ENCODE assay signal across 23 cellular contexts in the genomic region with DNA sequence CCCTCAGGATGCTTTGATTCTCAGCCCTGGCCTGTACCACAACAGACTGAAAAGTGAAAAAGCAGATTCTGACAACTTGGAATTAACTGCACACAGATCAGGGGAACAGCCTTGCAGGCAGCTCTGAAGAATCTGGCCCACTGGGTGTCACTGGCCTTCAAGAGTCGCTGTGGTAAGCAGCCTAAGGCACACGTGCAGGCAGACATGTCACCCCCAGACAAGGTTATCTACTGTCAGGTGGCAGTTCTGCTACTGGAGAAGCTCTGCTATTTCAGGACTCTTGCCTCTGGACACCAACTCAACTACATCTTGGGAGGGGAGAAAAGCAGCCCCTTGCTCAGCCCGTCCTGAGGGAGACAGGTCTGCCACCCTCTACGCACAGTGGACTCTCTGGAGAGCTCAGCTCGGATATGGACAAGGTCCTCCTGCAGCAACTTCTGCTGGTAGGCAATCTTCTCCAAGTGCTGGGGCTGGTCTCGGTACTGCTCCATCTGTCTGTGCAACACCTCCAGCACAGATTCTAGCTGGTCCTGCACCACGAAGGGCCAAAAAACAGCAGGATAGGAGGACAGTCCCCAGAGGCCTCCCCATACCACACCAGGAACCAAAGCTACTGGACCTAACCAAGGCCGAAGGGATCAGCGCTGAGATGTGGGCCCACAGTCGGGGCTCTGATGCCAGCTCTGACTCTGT.
"Had no signal": no experiment of that assay in that cellular context is flagged by ENCODE, and none has a peak within 500 bp of the region (broad histone marks: within the 10 kb centered on the region; RNA-seq: fewer than 3 reads in every experiment).

No MANE protein-coding gene starts in this region.

- H3K4me3 ChIP-seq: hepatocyte, mucosa of descending colon, sigmoid colon, smooth muscle cell, thoracic aorta, vagina had no signal

- H3K4me3 Mint-ChIP-seq: activated CD4-positive, alpha-beta T cell treated with anti-CD3 and anti-CD28 coated beads, Interleukin-2, amount 10 ng/mL, durations not matched to agents 7 days and 5 days; activated CD8-positive, alpha-beta T cell treated with anti-CD3 and anti-CD28 coated beads, Interleukin-2, amount 10 ng/mL, durations not matched to agents 7 days and 5 days; activated naive CD8-positive, alpha-beta T cell treated with anti-CD3 and anti-CD28 coated beads, Interleukin-2, amount 10 ng/mL, durations not matched to agents 7 days and 5 days; immature natural killer cell; nephron progenitor cell; T-cell; type B pancreatic cell had no signal

- H3K27me3 ChIP-seq: hepatocyte, sigmoid colon, vagina had no signal

- H3K27ac ChIP-seq: foreskin keratinocyte, hepatocyte, parathyroid adenoma, sigmoid colon, thoracic aorta, vagina, WERI-Rb-1 had no signal

- DNase-seq: activated CD4-positive, alpha-beta T cell treated with anti-CD3 and anti-CD28 coated beads, Interleukin-2, amount 10 ng/mL, durations not matched to agents 7 days and 5 days; activated CD4-positive, CD25-positive, alpha-beta regulatory T cell treated with anti-CD3 and anti-CD28 coated beads, Interleukin-2, amount 50 U/mL, for 72 hours; activated CD8-positive, alpha-beta T cell treated with anti-CD3 and anti-CD28 coated beads, Interleukin-2, amount 10 ng/mL, durations not matched to agents 7 days and 5 days; activated naive CD8-positive, alpha-beta T cell treated with anti-CD3 and anti-CD28 coated beads, Interleukin-2, amount 10 ng/mL, durations not matched to agents 7 days and 5 days; amygdala; effector CD4-positive, alpha-beta T cell; foreskin keratinocyte; immature natural killer cell; mucosa of descending colon; nephron progenitor cell; nucleus accumbens; sigmoid colon; stimulated activated CD4-positive, alpha-beta T cell treated with anti-CD3 and anti-CD28 coated beads, Interleukin-2, amount 100 ng/mL, for 48 hours; stimulated activated CD8-positive, alpha-beta memory T cell treated with anti-CD3 and anti-CD28 coated beads, Interleukin-4, amount 100 ng/mL, for 48 hours; stimulated activated naive CD4-positive, alpha-beta T cell; T-cell; WERI-Rb-1 had no signal

- H3K9me3 Mint-ChIP-seq: activated CD4-positive, alpha-beta T cell treated with anti-CD3 and anti-CD28 coated beads, Interleukin-2, amount 10 ng/mL, durations not matched to agents 7 days and 5 days; activated naive CD8-positive, alpha-beta T cell treated with anti-CD3 and anti-CD28 coated beads, Interleukin-2, amount 10 ng/mL, durations not matched to agents 7 days and 5 days; immature natural killer cell; nephron progenitor cell; T-cell; type B pancreatic cell had no signal

- H3K36me3 ChIP-seq: thoracic aorta, vagina had no signal

- H3K9ac ChIP-seq: parathyroid adenoma had no signal

- H3K36me3 Mint-ChIP-seq: activated naive CD8-positive, alpha-beta T cell treated with anti-CD3 and anti-CD28 coated beads, Interleukin-2, amount 10 ng/mL, durations not matched to agents 7 days and 5 days; immature natural killer cell; T-cell had no signal

- H3K27me3 Mint-ChIP-seq: activated CD4-positive, alpha-beta T cell treated with anti-CD3 and anti-CD28 coated beads, Interleukin-2, amount 10 ng/mL, durations not matched to agents 7 days and 5 days; T-cell; type B pancreatic cell had no signal

- H3K79me2 ChIP-seq: hepatocyte, parathyroid adenoma had no signal

- H3K4me2 ChIP-seq: hepatocyte, smooth muscle cell had no signal

- H3K9me3 ChIP-seq: mucosa of descending colon, sigmoid colon, thoracic aorta, vagina had no signal

- H3K4me1 Mint-ChIP-seq: activated CD4-positive, alpha-beta T cell treated with anti-CD3 and anti-CD28 coated beads, Interleukin-2, amount 10 ng/mL, durations not matched to agents 7 days and 5 days; activated naive CD8-positive, alpha-beta T cell treated with anti-CD3 and anti-CD28 coated beads, Interleukin-2, amount 10 ng/mL, durations not matched to agents 7 days and 5 days; immature natural killer cell had no signal

- ATAC-seq: activated CD8-positive, alpha-beta T cell treated with anti-CD3 and anti-CD28 coated beads, Interleukin-2, amount 10 ng/mL, durations not matched to agents 7 days and 5 days; foreskin keratinocyte; mucosa of descending colon; T-cell had no signal

- H3K4me1 ChIP-seq: foreskin keratinocyte, sigmoid colon had no signal

- H3K27ac Mint-ChIP-seq: activated CD4-positive, alpha-beta T cell treated with anti-CD3 and anti-CD28 coated beads, Interleukin-2, amount 10 ng/mL, durations not matched to agents 7 days and 5 days; activated CD8-positive, alpha-beta T cell treated with anti-CD3 and anti-CD28 coated beads, Interleukin-2, amount 10 ng/mL, durations not matched to agents 7 days and 5 days; activated naive CD8-positive, alpha-beta T cell treated with anti-CD3 and anti-CD28 coated beads, Interleukin-2, amount 10 ng/mL, durations not matched to agents 7 days and 5 days; immature natural killer cell; nephron progenitor cell; T-cell; type B pancreatic cell had no signal

- H2AFZ ChIP-seq: hepatocyte, parathyroid adenoma had no signal
